Comparison of ENCODE assay signal across 1 cellular context in the genomic region with DNA sequence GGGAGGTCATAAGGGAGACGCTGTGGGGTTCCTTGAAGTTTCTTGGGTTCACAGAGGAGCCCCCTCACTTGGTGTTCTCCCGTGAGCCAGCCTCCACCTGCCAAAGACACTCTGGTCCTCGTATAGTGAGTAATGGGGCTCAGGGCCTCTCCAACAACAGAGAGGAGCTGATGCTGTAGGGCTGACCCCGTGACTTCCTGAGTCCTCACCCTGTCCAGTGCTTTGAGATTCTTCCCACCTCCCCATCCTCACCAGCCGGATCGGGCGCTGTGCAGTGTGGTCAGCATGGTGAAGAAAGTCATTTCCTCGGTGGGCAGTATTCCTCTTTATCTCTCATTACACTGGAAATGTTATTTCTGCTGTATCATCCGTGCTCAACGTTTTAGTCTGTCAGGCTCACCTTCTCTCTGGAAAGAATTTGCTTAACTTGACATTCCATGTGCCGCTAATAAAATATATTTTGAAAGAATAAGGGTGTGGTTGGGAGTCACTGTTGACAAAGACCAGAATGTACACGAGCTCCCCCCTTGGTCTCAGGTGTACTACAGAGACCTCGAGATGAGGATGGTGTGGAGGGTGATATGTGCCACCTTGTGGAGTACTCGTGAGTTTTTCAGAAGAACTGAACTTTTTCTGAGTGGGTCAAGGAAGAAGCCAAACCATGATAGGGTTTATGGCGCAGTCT.
TF ChIP-seq lines count a peak whose summit lies in the region.

No MANE protein-coding gene starts in this region.

TF ChIP-seq in HepG2, 621 proteins besides CTCF, POLR2A, EP300 and RAD21:
- no peak for TF ChIP-seq POLR2AphosphoS2 (IDR thresholded peaks at IDR 0.05; ENCODE audit: low read depth, low read length)
- peak; percentile 22; the same call in 1 of the 2 replicates for TF ChIP-seq SMC3 (IDR thresholded peaks at IDR 0.05; ENCODE audit: low read length)
- no peak for TF ChIP-seq JUND (CRISPR knock-in tag; IDR thresholded peaks at IDR 0.05)
- no peak for TF ChIP-seq HMG20B (CRISPR knock-in tag; conservative IDR thresholded peaks at IDR 0.05)
- TF ChIP-seq, protein P1, sequence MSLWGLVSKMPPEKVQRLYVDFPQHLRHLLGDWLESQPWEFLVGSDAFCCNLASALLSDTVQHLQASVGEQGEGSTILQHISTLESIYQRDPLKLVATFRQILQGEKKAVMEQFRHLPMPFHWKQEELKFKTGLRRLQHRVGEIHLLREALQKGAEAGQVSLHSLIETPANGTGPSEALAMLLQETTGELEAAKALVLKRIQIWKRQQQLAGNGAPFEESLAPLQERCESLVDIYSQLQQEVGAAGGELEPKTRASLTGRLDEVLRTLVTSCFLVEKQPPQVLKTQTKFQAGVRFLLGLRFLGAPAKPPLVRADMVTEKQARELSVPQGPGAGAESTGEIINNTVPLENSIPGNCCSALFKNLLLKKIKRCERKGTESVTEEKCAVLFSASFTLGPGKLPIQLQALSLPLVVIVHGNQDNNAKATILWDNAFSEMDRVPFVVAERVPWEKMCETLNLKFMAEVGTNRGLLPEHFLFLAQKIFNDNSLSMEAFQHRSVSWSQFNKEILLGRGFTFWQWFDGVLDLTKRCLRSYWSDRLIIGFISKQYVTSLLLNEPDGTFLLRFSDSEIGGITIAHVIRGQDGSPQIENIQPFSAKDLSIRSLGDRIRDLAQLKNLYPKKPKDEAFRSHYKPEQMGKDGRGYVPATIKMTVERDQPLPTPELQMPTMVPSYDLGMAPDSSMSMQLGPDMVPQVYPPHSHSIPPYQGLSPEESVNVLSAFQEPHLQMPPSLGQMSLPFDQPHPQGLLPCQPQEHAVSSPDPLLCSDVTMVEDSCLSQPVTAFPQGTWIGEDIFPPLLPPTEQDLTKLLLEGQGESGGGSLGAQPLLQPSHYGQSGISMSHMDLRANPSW (CRISPR knock-in tag; IDR thresholded peaks at IDR 0.05; ENCODE audit: borderline replicate concordance) = no peak
- TF ChIP-seq EZH2 (conservative IDR thresholded peaks at IDR 0.05; ENCODE audit: low read depth, low read length) = no peak
- no peak for TF ChIP-seq NR2F6 (IDR thresholded peaks at IDR 0.05)
- TF ChIP-seq NR2F6 (CRISPR knock-in tag; IDR thresholded peaks at IDR 0.05) = no peak
- TF ChIP-seq, protein P2, sequence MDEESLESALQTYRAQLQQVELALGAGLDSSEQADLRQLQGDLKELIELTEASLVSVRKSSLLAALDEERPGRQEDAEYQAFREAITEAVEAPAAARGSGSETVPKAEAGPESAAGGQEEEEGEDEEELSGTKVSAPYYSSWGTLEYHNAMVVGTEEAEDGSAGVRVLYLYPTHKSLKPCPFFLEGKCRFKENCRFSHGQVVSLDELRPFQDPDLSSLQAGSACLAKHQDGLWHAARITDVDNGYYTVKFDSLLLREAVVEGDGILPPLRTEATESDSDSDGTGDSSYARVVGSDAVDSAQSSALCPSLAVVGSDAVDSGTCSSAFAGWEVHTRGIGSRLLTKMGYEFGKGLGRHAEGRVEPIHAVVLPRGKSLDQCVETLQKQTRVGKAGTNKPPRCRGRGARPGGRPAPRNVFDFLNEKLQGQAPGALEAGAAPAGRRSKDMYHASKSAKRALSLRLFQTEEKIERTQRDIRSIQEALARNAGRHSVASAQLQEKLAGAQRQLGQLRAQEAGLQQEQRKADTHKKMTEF (CRISPR knock-in tag; IDR thresholded peaks at IDR 0.05) = no peak
- no peak for TF ChIP-seq SRSF1 (optimal IDR thresholded peaks at IDR 0.05; ENCODE audit: low read depth, low read length)
- TF ChIP-seq, protein P3, sequence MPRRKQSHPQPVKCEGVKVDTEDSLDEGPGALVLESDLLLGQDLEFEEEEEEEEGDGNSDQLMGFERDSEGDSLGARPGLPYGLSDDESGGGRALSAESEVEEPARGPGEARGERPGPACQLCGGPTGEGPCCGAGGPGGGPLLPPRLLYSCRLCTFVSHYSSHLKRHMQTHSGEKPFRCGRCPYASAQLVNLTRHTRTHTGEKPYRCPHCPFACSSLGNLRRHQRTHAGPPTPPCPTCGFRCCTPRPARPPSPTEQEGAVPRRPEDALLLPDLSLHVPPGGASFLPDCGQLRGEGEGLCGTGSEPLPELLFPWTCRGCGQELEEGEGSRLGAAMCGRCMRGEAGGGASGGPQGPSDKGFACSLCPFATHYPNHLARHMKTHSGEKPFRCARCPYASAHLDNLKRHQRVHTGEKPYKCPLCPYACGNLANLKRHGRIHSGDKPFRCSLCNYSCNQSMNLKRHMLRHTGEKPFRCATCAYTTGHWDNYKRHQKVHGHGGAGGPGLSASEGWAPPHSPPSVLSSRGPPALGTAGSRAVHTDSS (CRISPR knock-in tag; conservative IDR thresholded peaks at IDR 0.05) = no peak
- no peak for TF ChIP-seq KDM5B (CRISPR knock-in tag; IDR thresholded peaks at IDR 0.05; ENCODE audit: borderline replicate concordance)
- no peak for TF ChIP-seq ZNF124 (CRISPR knock-in tag; IDR thresholded peaks at IDR 0.05)
- peak; percentile 31 for TF ChIP-seq XRCC5 (optimal IDR thresholded peaks at IDR 0.05; ENCODE audit: low read length)
- TF ChIP-seq, protein P4, sequence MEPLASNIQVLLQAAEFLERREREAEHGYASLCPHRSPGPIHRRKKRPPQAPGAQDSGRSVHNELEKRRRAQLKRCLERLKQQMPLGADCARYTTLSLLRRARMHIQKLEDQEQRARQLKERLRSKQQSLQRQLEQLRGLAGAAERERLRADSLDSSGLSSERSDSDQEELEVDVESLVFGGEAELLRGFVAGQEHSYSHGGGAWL (CRISPR knock-in tag; IDR thresholded peaks at IDR 0.05) = no peak
- TF ChIP-seq HNRNPUL1 (IDR thresholded peaks at IDR 0.05; ENCODE audit: low read depth, low read length) = no peak
- TF ChIP-seq, protein P5, sequence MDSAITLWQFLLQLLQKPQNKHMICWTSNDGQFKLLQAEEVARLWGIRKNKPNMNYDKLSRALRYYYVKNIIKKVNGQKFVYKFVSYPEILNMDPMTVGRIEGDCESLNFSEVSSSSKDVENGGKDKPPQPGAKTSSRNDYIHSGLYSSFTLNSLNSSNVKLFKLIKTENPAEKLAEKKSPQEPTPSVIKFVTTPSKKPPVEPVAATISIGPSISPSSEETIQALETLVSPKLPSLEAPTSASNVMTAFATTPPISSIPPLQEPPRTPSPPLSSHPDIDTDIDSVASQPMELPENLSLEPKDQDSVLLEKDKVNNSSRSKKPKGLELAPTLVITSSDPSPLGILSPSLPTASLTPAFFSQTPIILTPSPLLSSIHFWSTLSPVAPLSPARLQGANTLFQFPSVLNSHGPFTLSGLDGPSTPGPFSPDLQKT (CRISPR knock-in tag; IDR thresholded peaks at IDR 0.05; ENCODE audit: borderline replicate concordance) = no peak
- no peak for TF ChIP-seq HDAC6 (IDR thresholded peaks at IDR 0.05; ENCODE audit: low read depth, low read length)
- no peak for TF ChIP-seq ZBTB21 (CRISPR knock-in tag; IDR thresholded peaks at IDR 0.05)
- TF ChIP-seq NR3C1 (CRISPR knock-in tag; IDR thresholded peaks at IDR 0.05) = no peak
- TF ChIP-seq, protein P6, sequence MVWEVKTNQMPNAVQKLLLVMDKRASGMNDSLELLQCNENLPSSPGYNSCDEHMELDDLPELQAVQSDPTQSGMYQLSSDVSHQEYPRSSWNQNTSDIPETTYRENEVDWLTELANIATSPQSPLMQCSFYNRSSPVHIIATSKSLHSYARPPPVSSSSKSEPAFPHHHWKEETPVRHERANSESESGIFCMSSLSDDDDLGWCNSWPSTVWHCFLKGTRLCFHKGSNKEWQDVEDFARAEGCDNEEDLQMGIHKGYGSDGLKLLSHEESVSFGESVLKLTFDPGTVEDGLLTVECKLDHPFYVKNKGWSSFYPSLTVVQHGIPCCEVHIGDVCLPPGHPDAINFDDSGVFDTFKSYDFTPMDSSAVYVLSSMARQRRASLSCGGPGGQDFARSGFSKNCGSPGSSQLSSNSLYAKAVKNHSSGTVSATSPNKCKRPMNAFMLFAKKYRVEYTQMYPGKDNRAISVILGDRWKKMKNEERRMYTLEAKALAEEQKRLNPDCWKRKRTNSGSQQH (CRISPR knock-in tag; IDR thresholded peaks at IDR 0.05; ENCODE audit: low read depth) = no peak
- no peak for TF ChIP-seq NR2C2 (CRISPR knock-in tag; IDR thresholded peaks at IDR 0.05; ENCODE audit: borderline replicate concordance)
- TF ChIP-seq FOXA1 (IDR thresholded peaks at IDR 0.05) = no peak
- TF ChIP-seq FOXA1 (CRISPR knock-in tag; IDR thresholded peaks at IDR 0.05) = peak; percentile 41; the same call in 1 of the 2 replicates
- TF ChIP-seq EHMT2 (IDR thresholded peaks at IDR 0.05; ENCODE audit: borderline replicate concordance, low read depth, low read length) = no peak
- TF ChIP-seq STAG1 (CRISPR knock-in tag; IDR thresholded peaks at IDR 0.05) = 0 out of 2 replicates have a peak, but pooled peaks have one; percentile 20
- no peak for TF ChIP-seq SMAD3 (CRISPR knock-in tag; IDR thresholded peaks at IDR 0.05)
- no peak for TF ChIP-seq ZNF24 (IDR thresholded peaks at IDR 0.05)
- no peak for TF ChIP-seq ZMYM2 (CRISPR knock-in tag; IDR thresholded peaks at IDR 0.05)
- TF ChIP-seq ZNF563 (CRISPR knock-in tag; IDR thresholded peaks at IDR 0.05) = no peak
- no peak for TF ChIP-seq ZIK1 (CRISPR knock-in tag; IDR thresholded peaks at IDR 0.05; ENCODE audit: borderline replicate concordance, low read depth)
- TF ChIP-seq, protein P7, sequence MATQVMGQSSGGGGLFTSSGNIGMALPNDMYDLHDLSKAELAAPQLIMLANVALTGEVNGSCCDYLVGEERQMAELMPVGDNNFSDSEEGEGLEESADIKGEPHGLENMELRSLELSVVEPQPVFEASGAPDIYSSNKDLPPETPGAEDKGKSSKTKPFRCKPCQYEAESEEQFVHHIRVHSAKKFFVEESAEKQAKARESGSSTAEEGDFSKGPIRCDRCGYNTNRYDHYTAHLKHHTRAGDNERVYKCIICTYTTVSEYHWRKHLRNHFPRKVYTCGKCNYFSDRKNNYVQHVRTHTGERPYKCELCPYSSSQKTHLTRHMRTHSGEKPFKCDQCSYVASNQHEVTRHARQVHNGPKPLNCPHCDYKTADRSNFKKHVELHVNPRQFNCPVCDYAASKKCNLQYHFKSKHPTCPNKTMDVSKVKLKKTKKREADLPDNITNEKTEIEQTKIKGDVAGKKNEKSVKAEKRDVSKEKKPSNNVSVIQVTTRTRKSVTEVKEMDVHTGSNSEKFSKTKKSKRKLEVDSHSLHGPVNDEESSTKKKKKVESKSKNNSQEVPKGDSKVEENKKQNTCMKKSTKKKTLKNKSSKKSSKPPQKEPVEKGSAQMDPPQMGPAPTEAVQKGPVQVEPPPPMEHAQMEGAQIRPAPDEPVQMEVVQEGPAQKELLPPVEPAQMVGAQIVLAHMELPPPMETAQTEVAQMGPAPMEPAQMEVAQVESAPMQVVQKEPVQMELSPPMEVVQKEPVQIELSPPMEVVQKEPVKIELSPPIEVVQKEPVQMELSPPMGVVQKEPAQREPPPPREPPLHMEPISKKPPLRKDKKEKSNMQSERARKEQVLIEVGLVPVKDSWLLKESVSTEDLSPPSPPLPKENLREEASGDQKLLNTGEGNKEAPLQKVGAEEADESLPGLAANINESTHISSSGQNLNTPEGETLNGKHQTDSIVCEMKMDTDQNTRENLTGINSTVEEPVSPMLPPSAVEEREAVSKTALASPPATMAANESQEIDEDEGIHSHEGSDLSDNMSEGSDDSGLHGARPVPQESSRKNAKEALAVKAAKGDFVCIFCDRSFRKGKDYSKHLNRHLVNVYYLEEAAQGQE (IDR thresholded peaks at IDR 0.05; ENCODE audit: borderline replicate concordance in 1 of 2, low read depth in 1 of 2, low read length in 2 of 2) = no peak
- no peak for TF ChIP-seq CREB1 (IDR thresholded peaks at IDR 0.05)
- TF ChIP-seq CREB1 (CRISPR knock-in tag; IDR thresholded peaks at IDR 0.05) = no peak
